27 cellular contexts compared by ENCODE assay signal in genomic region chr9:73327149-73327548, GRCh38.
"Had no signal": no experiment of that assay in that cellular context is flagged by ENCODE, and none has a peak within 500 bp of the region (broad histone marks: within the 10 kb centered on the region; RNA-seq: fewer than 3 reads in every experiment).

No MANE protein-coding gene starts in this region.

- ATAC-seq: activated CD8-positive, alpha-beta memory T cell treated with anti-CD3 and anti-CD28 coated beads, Interleukin-2, amount 10 ng/mL, durations not matched to agents 7 days and 5 days; body of pancreas; T-cell; WTC11 had no signal

- H3K4me3 ChIP-seq: body of pancreas, SK-N-MC had no signal

- H3K4me1 ChIP-seq: body of pancreas had no signal

- FAIRE-seq: bronchial epithelial cell had no signal

- H3K27me3 ChIP-seq: body of pancreas had no signal

- H3K27ac ChIP-seq: body of pancreas, SK-N-MC had no signal

- H3K9me3 ChIP-seq: body of pancreas had no signal

- DNase-seq: activated CD4-positive, alpha-beta T cell treated with anti-CD3 and anti-CD28 coated beads for 48 hours; activated CD4-positive, alpha-beta T cell treated with anti-CD3 and anti-CD28 coated beads, Interleukin-2, amount 50 U/mL, for 48 hours; activated CD4-positive, CD25-positive, alpha-beta regulatory T cell treated with anti-CD3 and anti-CD28 coated beads, Interleukin-2, amount 50 U/mL, for 72 hours; activated CD8-positive, alpha-beta memory T cell treated with anti-CD3 and anti-CD28 coated beads, Interleukin-2, amount 10 ng/mL, durations not matched to agents 7 days and 5 days; activated effector memory CD4-positive, alpha-beta T cell treated with Interleukin-2 at 50 U/mL for 16 hours; activated naive CD4-positive, alpha-beta T cell; activated T-cell treated with anti-CD3 and anti-CD28 coated beads, Interleukin-2, amount 50 U/mL, for 24 hours; aorta; body of pancreas; central memory CD4-positive, alpha-beta T cell; MM.1S; NCI-H1105; NCI-H1436; NCI-H1694 treated with DMSO at 0.1 percent for 48 hours; NCI-H2029 treated with DMSO at 0.1 percent for 48 hours; NCI-H345; NCI-H510A; NCI-H526 treated with DMSO at 0.1 percent for 48 hours; NCI-H82; NK-92 treated with Interleukin-12 subunit alpha and Interleukin-12 subunit beta, amount 100 ng/mL, for 24 hours; SIG-M5; T-cell; T-helper 2 cell; T1000 had no signal
